In genomic region chr15:66929843-66930242, GRCh38 we compare ENCODE assay signal across 14 cellular contexts.
DNase-seq lines count a peak whose midpoint lies in the region; ATAC-seq and TF ChIP-seq lines count a peak whose summit lies in the region.
"Had no signal": no experiment of that assay in that cellular context is flagged by ENCODE, and none has a peak within 500 bp of the region (broad histone marks: within the 10 kb centered on the region; RNA-seq: fewer than 3 reads in every experiment).

No MANE protein-coding gene starts in this region.

- peaks cover 4% of the 10 kb centered on the region for H3K9me3 Mint-ChIP-seq in progenitor cell of endocrine pancreas (ENCODE audit: low read depth)

- intact Hi-C loops in left colon (cut with DNase I, micrococcal nuclease) (no loop called here), head of caudate nucleus (cut with DNase I) (no loop called here), lower leg skin (cut with DNase I; ENCODE audit: low total_unique reads) (no loop called here)

- no peak for ATAC-seq in RWPE2 (ENCODE audit: low read depth)
- ATAC-seq in left colon, result peak; percentile 69

- H3K36me3 ChIP-seq in RWPE2 (ENCODE audit: low read depth), result no peaks in the 10 kb centered on the region
- H3K36me3 ChIP-seq: BLaER1 had no signal

- H3K27ac Mint-ChIP-seq in progenitor cell of endocrine pancreas, result peak overlapping the region; percentile 19
- H3K27ac Mint-ChIP-seq: CD4-positive, alpha-beta memory T cell had no signal

- no peak overlapping the region for H3K4me3 ChIP-seq in RWPE2 (ENCODE audit: severe bottlenecking)
- no peak overlapping the region for H3K4me3 ChIP-seq in lower leg skin (ENCODE audit: low read depth, poor library complexity, severe bottlenecking)
- H3K4me3 ChIP-seq: BLaER1, GM23248 had no signal

- H3K4me3 Mint-ChIP-seq in progenitor cell of endocrine pancreas (ENCODE audit: low read depth), result no peak overlapping the region
- H3K4me3 Mint-ChIP-seq: CD14-positive monocyte; CD4-positive, alpha-beta memory T cell had no signal

- peaks cover 13% of the 10 kb centered on the region for H3K9me3 ChIP-seq in RWPE2 (ENCODE audit: severe bottlenecking)

- DNase-seq in RWPE2 (ENCODE audit: low spot score), result no peak
- no peak for DNase-seq in left colon
- DNase-seq in progenitor cell of endocrine pancreas (ENCODE audit: low spot score, unreplicated experiment), result no peak
- no peak for DNase-seq in head of caudate nucleus
- DNase-seq in lower leg skin (ENCODE audit: low spot score in 2 of 2), result no peak
- no peak for DNase-seq in hypothalamus (lab: John Stamatoyannopoulos, UW)
- DNase-seq: CD4-positive, alpha-beta memory T cell; DMS153; DMS79; GDM1; GM23248; HCEC 1CT had no signal

- peaks cover 26% of the 10 kb centered on the region for H3K4me1 ChIP-seq in RWPE2 (ENCODE audit: insufficient read depth, poor library complexity, severe bottlenecking)

- H3K4me1 Mint-ChIP-seq in progenitor cell of endocrine pancreas (ENCODE audit: low read depth), result peaks cover 28% of the 10 kb centered on the region

- H3K27ac ChIP-seq in RWPE2 (ENCODE audit: poor library complexity, severe bottlenecking), result peak overlapping the region; percentile 95
- H3K27ac ChIP-seq: BLaER1, GM23248 had no signal

- TF ChIP-seq POLR2A in lower leg skin (IDR thresholded peaks at IDR 0.05), result no peak

- no peaks in the 10 kb centered on the region for H3K27me3 Mint-ChIP-seq in progenitor cell of endocrine pancreas

- 94 to 96% methylated on average over 1 of the region's 1 CpG for WGBS in lower leg skin, 2 donors

- peaks cover 2% of the 10 kb centered on the region for H3K36me3 Mint-ChIP-seq in progenitor cell of endocrine pancreas (ENCODE audit: insufficient read depth)
- H3K36me3 Mint-ChIP-seq: CD14-positive monocyte; CD4-positive, alpha-beta memory T cell had no signal

- H3K27me3 ChIP-seq in RWPE2 (ENCODE audit: insufficient read depth, poor library complexity, severe bottlenecking), result no peaks in the 10 kb centered on the region
- H3K27me3 ChIP-seq: BLaER1 had no signal

- TF ChIP-seq CTCF in RWPE2 (IDR thresholded peaks at IDR 0.05; ENCODE audit: poor library complexity, severe bottlenecking) (no peak), progenitor cell of endocrine pancreas (IDR thresholded peaks at IDR 0.05; ENCODE audit: unreplicated experiment) (no peak), lower leg skin (IDR thresholded peaks at IDR 0.05) (no peak)
